In the genomic region with DNA sequence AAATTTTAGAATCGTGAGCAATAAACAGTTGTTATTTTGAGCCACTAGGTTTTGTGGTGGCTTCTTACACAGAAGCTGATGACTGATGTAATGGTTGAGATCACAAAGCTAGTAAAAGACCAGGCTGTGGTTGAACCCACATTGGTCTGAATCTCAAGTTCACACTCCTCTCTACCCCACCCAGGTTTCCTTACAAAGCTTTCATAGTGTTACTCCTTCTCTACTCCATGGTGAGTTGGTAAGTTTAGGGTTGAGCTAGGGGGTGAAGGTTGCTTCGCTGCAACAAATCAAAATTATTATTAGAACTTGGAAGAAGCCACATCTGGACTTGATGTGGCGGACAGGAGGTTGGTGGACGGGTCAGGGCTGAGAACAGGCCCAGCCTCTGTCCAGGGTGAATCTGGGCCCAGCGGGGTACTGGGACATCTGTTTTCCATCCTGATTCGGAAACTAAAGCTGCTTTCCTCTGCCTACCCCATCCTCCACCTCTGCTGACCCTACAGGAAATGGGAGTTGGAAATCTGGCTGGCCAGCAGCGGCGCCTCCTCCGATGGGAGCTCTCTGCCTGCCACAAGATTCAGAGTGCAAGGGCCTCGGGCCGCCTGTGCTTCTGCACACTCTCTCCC, we compare ENCODE assay signal across 9 cellular contexts.
DNase-seq lines count a peak whose midpoint lies in the region; ATAC-seq and TF ChIP-seq lines count a peak whose summit lies in the region.
"Had no signal": no experiment of that assay in that cellular context is flagged by ENCODE, and none has a peak within 500 bp of the region (broad histone marks: within the 10 kb centered on the region; RNA-seq: fewer than 3 reads in every experiment).

No MANE protein-coding gene starts in this region.

- no peaks in the 10 kb centered on the region for H3K27me3 ChIP-seq in breast epithelium
- no peaks in the 10 kb centered on the region for H3K27me3 ChIP-seq in mesendoderm (ENCODE audit: insufficient read depth, low read length, poor library complexity)
- H3K27me3 ChIP-seq in vagina = no peaks in the 10 kb centered on the region

- no peak overlapping the region for H4K8ac ChIP-seq in mesendoderm (ENCODE audit: low read depth, low read length)

- no peaks in the 10 kb centered on the region for H3K9me3 Mint-ChIP-seq in MCF 10A (ENCODE audit: unreplicated experiment)
- H3K9me3 Mint-ChIP-seq in central memory CD8-positive, alpha-beta T cell = no peaks in the 10 kb centered on the region

- H4K5ac ChIP-seq in mesendoderm (ENCODE audit: low read length) = no peak overlapping the region

- peak overlapping the region; percentile 4 for H3K56ac ChIP-seq in mesendoderm (ENCODE audit: low read length)

- H3K79me2 ChIP-seq in mesendoderm (ENCODE audit: control insufficient read depth, insufficient read depth, low read length) = no peaks in the 10 kb centered on the region

- POLR2A ChIA-PET in MCF 10A (lab: Yijun Ruan, JAX) = interaction anchor here (0.5 to 14.4 kb wide), 6 partner anchors 9 to 165 kb away, joined by 3 to 240 read pairs (median 3); a partner anchor contains a TSS

- H3K4me3 Mint-ChIP-seq in MCF 10A (ENCODE audit: unreplicated experiment) = no peak overlapping the region
- peak overlapping the region; percentile 73 for H3K4me3 Mint-ChIP-seq in central memory CD8-positive, alpha-beta T cell

- no peak overlapping the region for H3K4me2 ChIP-seq in mesendoderm (ENCODE audit: low read length)

- CTCF ChIA-PET in MCF 10A (lab: Yijun Ruan, JAX) = interaction anchor here (0.6 to 1.3 kb wide), 7 partner anchors 8 to 281 kb away, joined by 3 to 7 read pairs (median 3); no protein-coding TSS in a partner anchor

- no peak overlapping the region for H2AK5ac ChIP-seq in mesendoderm (ENCODE audit: low read length)

- peak overlapping the region; percentile 6 for H3K23ac ChIP-seq in mesendoderm (ENCODE audit: low read length)

- H3K27me3 Mint-ChIP-seq in MCF 10A (ENCODE audit: insufficient read depth, unreplicated experiment) = no peaks in the 10 kb centered on the region
- H3K27me3 Mint-ChIP-seq in central memory CD8-positive, alpha-beta T cell = no peaks in the 10 kb centered on the region

- peak overlapping the region; percentile 12 for H3K18ac ChIP-seq in mesendoderm (ENCODE audit: low read length)

- intact Hi-C loops in breast epithelium (cut with DNase I; ENCODE audit: low total_unique reads) = loop anchor here (10.0 kb wide), 1 partner anchor 75 kb away; no protein-coding TSS in a partner anchor
- intact Hi-C loops in MCF 10A (cut with micrococcal nuclease) = no loop called here
- intact Hi-C loops in vagina (cut with DNase I) = no loop called here

- H2BK120ac ChIP-seq in mesendoderm (ENCODE audit: low read depth, low read length) = no peak overlapping the region

- H3K9ac ChIP-seq in mesendoderm (ENCODE audit: low read length) = no peak overlapping the region

- no peak overlapping the region for H3K27ac Mint-ChIP-seq in MCF 10A (ENCODE audit: low read depth, unreplicated experiment)
- H3K27ac Mint-ChIP-seq in central memory CD8-positive, alpha-beta T cell (ENCODE audit: low read depth) = peak overlapping the region; percentile 98

- in situ Hi-C loops in ACHN (cut with HindIII; ENCODE audit: low pct_ligation_motif_present, low pct_unique_long_range_greater_than_20kb, low sequenced_read_pairs) = no loop called here

- H3K27ac ChIP-seq in breast epithelium (peak overlapping the region; percentile 55 to 73), mesendoderm (ENCODE audit: low read depth, low read length) (no peak overlapping the region), vagina (peak overlapping the region; percentile 57)

- DNase-seq in breast epithelium (ENCODE audit: low spot score in 2 of 2) (no peak), MCF 10A (ENCODE audit: unreplicated experiment) (no peak), mesendoderm (no peak), vagina (ENCODE audit: extremely low spot score in 2 of 2) (peak in 1 of 2 donors; percentile 85), ACHN (no peak), retina (no peak)
- peak in 1 of 2 donors; percentile 35 for DNase-seq in central memory CD8-positive, alpha-beta T cell (ENCODE audit: low spot score in 2 of 2)
- DNase-seq: Kasumi-1 had no signal

- no TSS peak for BruUV-seq in MCF 10A (replicated peaks; lab: Mats Ljungman, UMichigan)

- H3K4me3 ChIP-seq in breast epithelium = no peak overlapping the region
- no peak overlapping the region for H3K4me3 ChIP-seq in mesendoderm (ENCODE audit: low read length)
- H3K4me3 ChIP-seq in vagina = no peak overlapping the region

- TF ChIP-seq POLR2A in breast epithelium (IDR thresholded peaks at IDR 0.05) (no peak), vagina (IDR thresholded peaks at IDR 0.05) (no peak)

- no peak overlapping the region for H2BK15ac ChIP-seq in mesendoderm (replicated peaks; ENCODE audit: low read depth)

- ATAC-seq in central memory CD8-positive, alpha-beta T cell (replicated peaks; ENCODE audit: extremely low read depth, poor library complexity, severe bottlenecking) = peak; percentile 48
- no peak for ATAC-seq in GM19328 (IDR thresholded peaks at IDR 0.05; ENCODE audit: unreplicated experiment)

- WGBS in mesendoderm (ENCODE audit: extremely low coverage, insufficient coverage, low lambda C conversion rate) = no CpG with 5 or more reads among the region's 11 CpGs

- H3K4ac ChIP-seq in mesendoderm (ENCODE audit: low read depth, low read length) = no peak overlapping the region

- H3K36me3 ChIP-seq in breast epithelium (no peaks in the 10 kb centered on the region), mesendoderm (ENCODE audit: control insufficient read depth, insufficient read depth, low read length) (no peaks in the 10 kb centered on the region), vagina (no peaks in the 10 kb centered on the region)

- H3K4me1 Mint-ChIP-seq in MCF 10A (ENCODE audit: insufficient read depth, unreplicated experiment) = peaks cover 16% of the 10 kb centered on the region
- peaks cover 65% of the 10 kb centered on the region for H3K4me1 Mint-ChIP-seq in central memory CD8-positive, alpha-beta T cell

- no peak for TF ChIP-seq CTCF in breast epithelium (IDR thresholded peaks at IDR 0.05)
- no peak for TF ChIP-seq CTCF in MCF 10A (IDR thresholded peaks at IDR 0.05; ENCODE audit: unreplicated experiment)
- no peak for TF ChIP-seq CTCF in vagina (IDR thresholded peaks at IDR 0.05)

- H3K9me3 ChIP-seq in breast epithelium = no peaks in the 10 kb centered on the region
- no peaks in the 10 kb centered on the region for H3K9me3 ChIP-seq in vagina

- H3K4me1 ChIP-seq in breast epithelium = no peaks in the 10 kb centered on the region
- peaks cover 1% of the 10 kb centered on the region for H3K4me1 ChIP-seq in mesendoderm (ENCODE audit: control insufficient read depth, low read depth, low read length)
- H3K4me1 ChIP-seq in vagina = peaks cover 48% of the 10 kb centered on the region

- no peaks in the 10 kb centered on the region for H3K79me1 ChIP-seq in mesendoderm (ENCODE audit: low read length)

- H3K36me3 Mint-ChIP-seq in MCF 10A (ENCODE audit: insufficient read depth, unreplicated experiment) = no peaks in the 10 kb centered on the region
- peaks cover 6% of the 10 kb centered on the region for H3K36me3 Mint-ChIP-seq in central memory CD8-positive, alpha-beta T cell (ENCODE audit: insufficient read depth)

- peak overlapping the region; percentile 62 for H2BK5ac ChIP-seq in mesendoderm (ENCODE audit: low read length)
